Comparison of ENCODE assay signal across 8 cellular contexts in the genomic region with DNA sequence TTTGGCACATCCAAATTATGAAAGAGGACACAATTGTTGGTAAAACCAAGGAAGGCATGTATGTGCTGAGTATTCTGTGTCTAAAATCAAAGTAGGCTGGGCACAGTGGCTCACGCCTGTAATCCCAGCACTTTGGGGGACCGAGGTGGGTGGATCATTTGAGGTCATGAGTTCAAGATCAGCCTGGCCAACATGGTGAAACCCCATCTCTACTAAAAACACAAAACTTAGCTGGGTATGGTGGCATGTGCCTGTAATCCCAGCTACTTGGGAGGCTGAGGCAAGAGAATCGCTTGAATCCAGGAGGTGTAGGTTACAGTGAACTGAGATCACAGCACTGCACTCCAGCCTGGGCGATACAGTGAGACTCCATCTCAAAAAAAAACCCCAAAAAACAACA. TPM values are rescaled to one million over a fixed set of nuclear protein-coding genes. Genes with fewer than 3 reads are reported as not detected.
A peak's percentile ranks its signal among the peaks of the same experiment; 100 is the strongest.
DNase-seq lines count a peak whose midpoint lies in the region; ATAC-seq and TF ChIP-seq lines count a peak whose summit lies in the region.
"Not testable (repeated sequence)": the region's sequence is repeated elsewhere in the genome, so short reads cannot be mapped to it uniquely, and the experiment has no call there.

No MANE protein-coding gene starts in this region.

- BruUV-seq in IMR-90 (replicated peaks; lab: Mats Ljungman, UMichigan): not testable (repeated sequence)

- H3K27me3 Mint-ChIP-seq in activated B cell treated with CpG ODN at 0.5 μM for 24 hours; activated T-helper 1 cell treated with anti-CD3 and anti-CD28 coated beads, Interleukin-12 subunit alpha, Interleukin-12 subunit beta, Interleukin-2, Interleukin-4 antibody, amounts not matched to agents 30 ng/mL and 10 ng/mL and 1 ng/mL, durations not matched to agents 14 hours and 24 hours and 36 hours (ENCODE audit: insufficient read depth); central memory CD8-positive, alpha-beta T cell: not testable (repeated sequence)

- H3K4me3 Mint-ChIP-seq in activated B cell treated with CpG ODN at 0.5 μM for 24 hours: peak overlapping the region; percentile 21
- peak overlapping the region; percentile 9 for H3K4me3 Mint-ChIP-seq in activated T-helper 1 cell treated with anti-CD3 and anti-CD28 coated beads, Interleukin-12 subunit alpha, Interleukin-12 subunit beta, Interleukin-2, Interleukin-4 antibody, amounts not matched to agents 30 ng/mL and 10 ng/mL and 1 ng/mL, durations not matched to agents 14 hours and 24 hours and 36 hours
- H3K4me3 Mint-ChIP-seq in central memory CD8-positive, alpha-beta T cell: peak overlapping the region; percentile 31

- H3K9ac ChIP-seq in IMR-90 (ENCODE audit: low read depth, low read length): not testable (repeated sequence)

- dilution Hi-C loops in IMR-90 (cut with HindIII; ENCODE audit: low sequenced_read_pairs, unreplicated experiment): not testable (repeated sequence)

- POLR2A ChIA-PET in IMR-90 (lab: Charles Lee; ENCODE audit: unreplicated experiment): interaction anchor here (0.6 kb wide), 1 partner anchor 44 kb away, joined by 4 read pairs; no protein-coding TSS in a partner anchor
- POLR2A ChIA-PET in activated B cell treated with CpG ODN at 0.5 μM for 24 hours (lab: Charles Lee): interaction anchor here (1.4 to 9.0 kb wide), 2 partner anchors 16 to 29 kb away, joined by 9 to 233 read pairs; a partner anchor contains a TSS

- H3K27me3 ChIP-seq in ACC112 (ENCODE audit: insufficient read depth, low read length); IMR-90 (ENCODE audit: control insufficient read depth, insufficient read depth, low read length); right lobe of liver; psoas muscle (ENCODE audit: insufficient read depth in 3 of 3, low read length in 2 of 3); suprapubic skin: not testable (repeated sequence)

- not testable (repeated sequence) for H2BK20ac ChIP-seq in IMR-90 (ENCODE audit: low read depth, low read length)

- H3K9me3 ChIP-seq in IMR-90 (ENCODE audit: control insufficient read depth, insufficient read depth, low read length); right lobe of liver; psoas muscle; suprapubic skin: not testable (repeated sequence)

- not testable (repeated sequence) for H3K4me3 ChIP-seq in ACC112 (ENCODE audit: low read depth, low read length); IMR-90 (ENCODE audit: insufficient read depth, low read depth, low read length); right lobe of liver; suprapubic skin
- H3K4me3 ChIP-seq in psoas muscle: peak overlapping the region; percentile 83

- TF ChIP-seq POLR2A in IMR-90 (IDR thresholded peaks at IDR 0.05; ENCODE audit: low read depth, low read length); right lobe of liver (IDR thresholded peaks at IDR 0.05); suprapubic skin (IDR thresholded peaks at IDR 0.05): not testable (repeated sequence)

- not testable (repeated sequence) for H3K4ac ChIP-seq in IMR-90 (ENCODE audit: low read depth, low read length)

- H3K79me1 ChIP-seq in IMR-90 (ENCODE audit: low read depth in 1 of 2, low read length in 2 of 2): not testable (repeated sequence)

- not testable (repeated sequence) for H3K36me3 Mint-ChIP-seq in activated B cell treated with CpG ODN at 0.5 μM for 24 hours (ENCODE audit: low read depth); activated T-helper 1 cell treated with anti-CD3 and anti-CD28 coated beads, Interleukin-12 subunit alpha, Interleukin-12 subunit beta, Interleukin-2, Interleukin-4 antibody, amounts not matched to agents 30 ng/mL and 10 ng/mL and 1 ng/mL, durations not matched to agents 14 hours and 24 hours and 36 hours (ENCODE audit: low read depth); central memory CD8-positive, alpha-beta T cell (ENCODE audit: insufficient read depth)

- not testable (repeated sequence) for H2AFZ ChIP-seq in ACC112 (ENCODE audit: low read length, unreplicated experiment); IMR-90 (replicated peaks; ENCODE audit: low read length, poor library complexity)

- not testable (repeated sequence) for TF ChIP-seq RAD21 in IMR-90 (IDR thresholded peaks at IDR 0.05; ENCODE audit: low read length)

- H3K36me3 ChIP-seq in ACC112 (ENCODE audit: insufficient read depth, low read length); IMR-90 (ENCODE audit: control insufficient read depth, insufficient read depth, low read length); right lobe of liver; psoas muscle (ENCODE audit: insufficient read depth in 1 of 2, low read depth in 1 of 2); suprapubic skin: not testable (repeated sequence)

- H4K5ac ChIP-seq in IMR-90 (ENCODE audit: low read depth, low read length): not testable (repeated sequence)

- peak overlapping the region; percentile 84 for H3K27ac Mint-ChIP-seq in activated B cell treated with CpG ODN at 0.5 μM for 24 hours
- not testable (repeated sequence) for H3K27ac Mint-ChIP-seq in activated T-helper 1 cell treated with anti-CD3 and anti-CD28 coated beads, Interleukin-12 subunit alpha, Interleukin-12 subunit beta, Interleukin-2, Interleukin-4 antibody, amounts not matched to agents 30 ng/mL and 10 ng/mL and 1 ng/mL, durations not matched to agents 14 hours and 24 hours and 36 hours
- H3K27ac Mint-ChIP-seq in central memory CD8-positive, alpha-beta T cell (ENCODE audit: low read depth): peak overlapping the region; percentile 63

- CTCF ChIA-PET in IMR-90 (lab: Yijun Ruan, JAX) (interaction anchor here (1.5 kb wide), 1 partner anchor 10 kb away, joined by 3 read pairs; no protein-coding TSS in a partner anchor), activated B cell treated with CpG ODN at 0.5 μM for 24 hours (lab: Charles Lee) (interaction anchor here (1.2 to 17.6 kb wide), 5 partner anchors 8 to 53 kb away, joined by 3 to 389 read pairs (median 4); no protein-coding TSS in a partner anchor)

- peaks cover 64% of the 10 kb centered on the region for H3K4me1 Mint-ChIP-seq in activated B cell treated with CpG ODN at 0.5 μM for 24 hours
- H3K4me1 Mint-ChIP-seq in activated T-helper 1 cell treated with anti-CD3 and anti-CD28 coated beads, Interleukin-12 subunit alpha, Interleukin-12 subunit beta, Interleukin-2, Interleukin-4 antibody, amounts not matched to agents 30 ng/mL and 10 ng/mL and 1 ng/mL, durations not matched to agents 14 hours and 24 hours and 36 hours (ENCODE audit: low read depth): peaks cover 37% of the 10 kb centered on the region
- peaks cover 41% of the 10 kb centered on the region for H3K4me1 Mint-ChIP-seq in central memory CD8-positive, alpha-beta T cell

- peak overlapping the region; percentile 67; the same call in 1 of the 3 replicates for H2BK15ac ChIP-seq in IMR-90 (ENCODE audit: low read depth, low read length)

- not testable (repeated sequence) for H4K91ac ChIP-seq in IMR-90 (ENCODE audit: insufficient read depth, low read depth, low read length)

- peaks cover 37% of the 10 kb centered on the region for H3K4me1 ChIP-seq in ACC112 (ENCODE audit: control insufficient read depth, insufficient read depth, low read length, unreplicated experiment)
- not testable (repeated sequence) for H3K4me1 ChIP-seq in IMR-90 (ENCODE audit: control insufficient read depth, insufficient read depth, low read length)
- peaks cover 0 to 31% (median 5%) of the 10 kb centered on the region in 4 donors for H3K4me1 ChIP-seq in right lobe of liver
- H3K4me1 ChIP-seq in psoas muscle: peaks cover 41% of the 10 kb centered on the region
- peaks cover 48% of the 10 kb centered on the region for H3K4me1 ChIP-seq in suprapubic skin

- not testable (repeated sequence) for H3K18ac ChIP-seq in IMR-90 (ENCODE audit: low read depth, low read length)

- not testable (repeated sequence) for H4K20me1 ChIP-seq in IMR-90 (ENCODE audit: insufficient read depth, low read length)

- H3K56ac ChIP-seq in IMR-90 (ENCODE audit: extremely low read depth, insufficient read depth, low read length): not testable (repeated sequence)

- not testable (repeated sequence) for TF ChIP-seq CTCF in IMR-90 (conservative IDR thresholded peaks at IDR 0.05; ENCODE audit: low read depth, low read length); activated B cell treated with CpG ODN at 0.5 μM for 24 hours (IDR thresholded peaks at IDR 0.05); right lobe of liver (IDR thresholded peaks at IDR 0.05); psoas muscle (IDR thresholded peaks at IDR 0.05); suprapubic skin (IDR thresholded peaks at IDR 0.05)

- not testable (repeated sequence) for H3K79me2 ChIP-seq in ACC112 (ENCODE audit: control insufficient read depth, insufficient read depth, low read length, unreplicated experiment)

- H3K9me3 Mint-ChIP-seq in activated B cell treated with CpG ODN at 0.5 μM for 24 hours; activated T-helper 1 cell treated with anti-CD3 and anti-CD28 coated beads, Interleukin-12 subunit alpha, Interleukin-12 subunit beta, Interleukin-2, Interleukin-4 antibody, amounts not matched to agents 30 ng/mL and 10 ng/mL and 1 ng/mL, durations not matched to agents 14 hours and 24 hours and 36 hours; central memory CD8-positive, alpha-beta T cell: not testable (repeated sequence)

- in situ Hi-C loops in IMR-90 (cut with MboI; ENCODE audit: low sequenced_read_pairs): not testable (repeated sequence)

- not testable (repeated sequence) for H3K4me2 ChIP-seq in IMR-90 (ENCODE audit: low read depth, low read length)

- TF ChIP-seq EP300 in suprapubic skin (IDR thresholded peaks at IDR 0.05): not testable (repeated sequence)

- not testable (repeated sequence) for H2BK120ac ChIP-seq in IMR-90 (ENCODE audit: low read depth, low read length)

- not testable (repeated sequence) for H2AK5ac ChIP-seq in IMR-90 (ENCODE audit: low read depth, low read length)

- WGBS in IMR-90 (ENCODE audit: extremely low coverage in 2 of 2, insufficient read length in 1 of 2), 2 experiments: no CpG with 5 or more reads among the region's 4 CpGs
- 100% methylated on average over 1 of the region's 4 CpGs for WGBS in right lobe of liver (ENCODE audit: insufficient coverage, low coverage, low lambda C conversion rate, missing lambda C conversion rate)
- WGBS in psoas muscle, 3 donors: 40 to 78% (median 55%) methylated on average over 4 of the region's 4 CpGs
- 95% methylated on average over 4 of the region's 4 CpGs for WGBS in suprapubic skin

- H3K9me1 ChIP-seq in IMR-90 (ENCODE audit: insufficient read depth, low read length): not testable (repeated sequence)

- not testable (repeated sequence) for H2BK5ac ChIP-seq in IMR-90 (ENCODE audit: low read depth, low read length, poor library complexity, severe bottlenecking)

- H3K27ac ChIP-seq in ACC112 (ENCODE audit: low read depth, low read length) (peak overlapping the region; percentile 77), right lobe of liver (peak overlapping the region in 2 of 3 donors; percentile 87 to 97), psoas muscle (peak overlapping the region; percentile 97), suprapubic skin (peak overlapping the region; percentile 88)
- not testable (repeated sequence) for H3K27ac ChIP-seq in IMR-90 (ENCODE audit: insufficient read depth, low read length)

- not testable (repeated sequence) for H4K8ac ChIP-seq in IMR-90 (ENCODE audit: low read depth in 2 of 2, low read length in 2 of 2)

- H3K14ac ChIP-seq in IMR-90 (replicated peaks; ENCODE audit: low read depth, low read length): not testable (repeated sequence)

- not testable (repeated sequence) for ATAC-seq in IMR-90 (ENCODE audit: low read depth); activated B cell treated with CpG ODN at 0.5 μM for 24 hours (ENCODE audit: low read depth); central memory CD8-positive, alpha-beta T cell (replicated peaks; ENCODE audit: extremely low read depth, poor library complexity, severe bottlenecking); right lobe of liver
- ATAC-seq in psoas muscle: peak in 3 of 4 donors; percentile 6 to 26 (median 13)

- not testable (repeated sequence) for H3K23ac ChIP-seq in IMR-90 (ENCODE audit: low read depth, low read length)

- intact Hi-C loops in IMR-90 (cut with micrococcal nuclease); activated B cell treated with CpG ODN at 0.5 μM for 24 hours (cut with micrococcal nuclease); activated T-helper 1 cell treated with anti-CD3 and anti-CD28 coated beads, Interleukin-12 subunit alpha, Interleukin-12 subunit beta, Interleukin-2, Interleukin-4 antibody, amounts not matched to agents 30 ng/mL and 10 ng/mL and 1 ng/mL, durations not matched to agents 14 hours and 24 hours and 36 hours (cut with micrococcal nuclease); right lobe of liver (cut with DNase I): not testable (repeated sequence)
- intact Hi-C loops in psoas muscle (cut with DNase I): loop anchor here in 1 of 2 donors (2.0 kb wide), 1 partner anchor 14 kb away; a partner anchor contains a TSS

- not testable (repeated sequence) for H2AK9ac ChIP-seq in IMR-90 (replicated peaks; ENCODE audit: low read depth, low read length, poor library complexity)

- not testable (repeated sequence) for DNase-seq in IMR-90; activated B cell treated with CpG ODN at 0.5 μM for 24 hours; activated T-helper 1 cell treated with anti-CD3 and anti-CD28 coated beads, Interleukin-12 subunit alpha, Interleukin-12 subunit beta, Interleukin-2, Interleukin-4 antibody, amounts not matched to agents 30 ng/mL and 10 ng/mL and 1 ng/mL, durations not matched to agents 14 hours and 24 hours and 36 hours (ENCODE audit: low spot score); central memory CD8-positive, alpha-beta T cell (ENCODE audit: low spot score in 2 of 2); right lobe of liver; suprapubic skin (ENCODE audit: low spot score in 2 of 2)
- peak in 1 of 2 donors; percentile 60 for DNase-seq in psoas muscle

RNA-seq across cellular contexts. Expression of a gene that starts 14.4 kb away (rescaled TPM):
- total RNA-seq in IMR-90 (2012; rRNA removed): 142 and 145 TPM in 2 replicates
- polyA plus RNA-seq in IMR-90 (2012; rRNA removed): 193 and 277 TPM in 2 replicates
- 266 and 276 TPM in 2 replicates for polyA plus RNA-seq in IMR-90 (2012; cell fraction: cytosol; rRNA removed)
- 92.8 and 245 TPM in 2 replicates for polyA plus RNA-seq in IMR-90 (2012; cell fraction: nucleus; rRNA removed; ENCODE audit: low replicate concordance)
- 55.4 and 60.2 TPM in 2 replicates for total RNA-seq in activated B cell treated with CpG ODN at 0.5 μM for 24 hours
- total RNA-seq in activated T-helper 1 cell treated with anti-CD3 and anti-CD28 coated beads, Interleukin-12 subunit alpha, Interleukin-12 subunit beta, Interleukin-2, Interleukin-4 antibody, amounts not matched to agents 30 ng/mL and 10 ng/mL and 1 ng/mL, durations not matched to agents 14 hours and 24 hours and 36 hours: 17.2 and 18.3 TPM in 2 replicates
- 100 to 1,000 TPM in 3 of 6 experiments, 10 to 100 TPM in 3; 40.2 to 228 (median 82.8) TPM for total RNA-seq in right lobe of liver
- 100 to 1,000 TPM; 131 to 888 (median 651) TPM for total RNA-seq in psoas muscle
- 1,000 to 10,000 TPM; 1,121 to 3,024 (median 1,342) TPM for polyA plus RNA-seq in psoas muscle
- total RNA-seq in suprapubic skin: 100 to 1,000 TPM in 2 of 4 donors, 10 to 100 TPM in 2; 30.9 to 151 (median 80.0) TPM
